Comparison of ENCODE assay signal across 8 cellular contexts in genomic region chr3:124688580-124689454, GRCh38. TPM values are rescaled to one million over a fixed set of nuclear protein-coding genes. Genes with fewer than 3 reads are reported as not detected.
DNase-seq lines count a peak whose midpoint lies in the region; ATAC-seq and TF ChIP-seq lines count a peak whose summit lies in the region.

No MANE protein-coding gene starts in this region.

- CTCF ChIA-PET in PC-9 (lab: Charles Lee) = interaction anchor here (0.7 to 1.6 kb wide), 6 partner anchors 62 to 701 kb away, joined by 3 to 17 read pairs (median 4); no protein-coding TSS in a partner anchor

- no peaks in the 10 kb centered on the region for H3K4me1 ChIP-seq in PC-9 (replicated peaks; ENCODE audit: insufficient read depth)
- no peaks in the 10 kb centered on the region for H3K4me1 ChIP-seq in fibroblast of lung (ENCODE audit: control insufficient read depth, extremely low read depth, insufficient read depth, low read length)

- H3K27me3 ChIP-seq in PC-9 (ENCODE audit: insufficient read depth, low read depth) (peaks cover 5% of the 10 kb centered on the region; the same call in 1 of the 2 replicates), fibroblast of lung (ENCODE audit: control insufficient read depth, insufficient read depth, low read length) (no peaks in the 10 kb centered on the region), neural cell (ENCODE audit: insufficient read depth, low read depth, low read length) (no peaks in the 10 kb centered on the region)

- no peaks in the 10 kb centered on the region for H3K9me2 ChIP-seq in PC-9 (ENCODE audit: insufficient read depth)
- H3K9me2 ChIP-seq in neural cell (ENCODE audit: insufficient read depth, low read length) = no peaks in the 10 kb centered on the region

- H3K9ac ChIP-seq in fibroblast of lung (ENCODE audit: insufficient read depth, low read length) (no peak overlapping the region), neural cell (ENCODE audit: low read length) (no peak overlapping the region)

- no peak overlapping the region for H3K27ac Mint-ChIP-seq in activated T-cell treated with anti-CD3 and anti-CD28 coated beads, Interleukin-2, amount 50 U/mL, for 24 hours

- H4K20me1 ChIP-seq in PC-9 (ENCODE audit: insufficient read depth) = no peaks in the 10 kb centered on the region
- no peaks in the 10 kb centered on the region for H4K20me1 ChIP-seq in fibroblast of lung (ENCODE audit: control insufficient read depth, extremely low read depth, insufficient read depth, low read length)
- H4K20me1 ChIP-seq in neural cell (ENCODE audit: insufficient read depth) = no peaks in the 10 kb centered on the region

- H3K27ac ChIP-seq in PC-9 = no peak overlapping the region
- no peak overlapping the region for H3K27ac ChIP-seq in fibroblast of lung (ENCODE audit: insufficient read depth, low read length)
- no peak overlapping the region for H3K27ac ChIP-seq in neural cell (ENCODE audit: low read length)

- no peak overlapping the region for H2AFZ ChIP-seq in PC-9
- no peak overlapping the region for H2AFZ ChIP-seq in fibroblast of lung (ENCODE audit: low read length)
- no peak overlapping the region for H2AFZ ChIP-seq in neural cell (ENCODE audit: low read depth, low read length)

- peak; percentile 60 for DNase-seq in G401 (ENCODE audit: low spot score)
- DNase-seq in HuH-7 (ENCODE audit: low spot score) = peak; percentile 80
- peak; percentile 57 to 81 for DNase-seq in PC-9
- DNase-seq in activated T-cell treated with anti-CD3 and anti-CD28 coated beads, Interleukin-2, amount 50 U/mL, for 24 hours = peak; percentile 78
- DNase-seq in fibroblast of lung (ENCODE audit: low read depth in 2 of 2) = peak; percentile 60 to 81
- DNase-seq in stimulated activated naive CD8-positive, alpha-beta T cell treated with anti-CD3 and anti-CD28 coated beads, Interleukin-15, Interleukin-2, amounts not matched to agents 100 U/mL and 50 U/mL, for 24 hours = peak; percentile 81

- peak; percentile 85 for ATAC-seq in stimulated activated naive CD8-positive, alpha-beta T cell treated with anti-CD3 and anti-CD28 coated beads, Interleukin-15, Interleukin-2, amounts not matched to agents 100 U/mL and 50 U/mL, for 24 hours
- ATAC-seq in HG03095 (IDR thresholded peaks at IDR 0.05; ENCODE audit: unreplicated experiment) = no peak

- in situ Hi-C loops in G401 (cut with HindIII; ENCODE audit: low sequenced_read_pairs) = no loop called here

- TF ChIP-seq CTCF in PC-9 (conservative IDR thresholded peaks at IDR 0.05) (peak; percentile 89), fibroblast of lung (conservative IDR thresholded peaks at IDR 0.05 in 1 of 2, IDR thresholded peaks at IDR 0.05 in 1 of 2; ENCODE audit: low read depth in 1 of 2, low read length in 2 of 2) (peak; percentile 75 to 79), neural cell (IDR thresholded peaks at IDR 0.05; ENCODE audit: poor library complexity, severe bottlenecking) (peak; percentile 61)

- BruUV-seq in PC-9 (replicated peaks; lab: Mats Ljungman, UMichigan) = no TSS peak

- H3K4me3 ChIP-seq in PC-9 (no peak overlapping the region), fibroblast of lung (replicated peaks in 1 of 4; ENCODE audit: control extremely low read depth in 1 of 4, insufficient read depth in 1 of 4, low read depth in 3 of 4, low read length in 4 of 4) (no peak overlapping the region), neural cell (ENCODE audit: low read length) (no peak overlapping the region)

- peaks cover 11% of the 10 kb centered on the region for H3K4me1 Mint-ChIP-seq in activated T-cell treated with anti-CD3 and anti-CD28 coated beads, Interleukin-2, amount 50 U/mL, for 24 hours (ENCODE audit: low read depth)

- H3K36me3 ChIP-seq in PC-9 (ENCODE audit: low read depth) (no peaks in the 10 kb centered on the region), fibroblast of lung (ENCODE audit: control insufficient read depth, insufficient read depth, low read length) (no peaks in the 10 kb centered on the region), neural cell (ENCODE audit: insufficient read depth, low read length) (no peaks in the 10 kb centered on the region)

- H3K9me3 ChIP-seq in PC-9 (ENCODE audit: insufficient read depth, low read depth) = no peaks in the 10 kb centered on the region
- no peaks in the 10 kb centered on the region for H3K9me3 ChIP-seq in fibroblast of lung (ENCODE audit: control insufficient read depth, insufficient read depth, low read depth, low read length)
- H3K9me3 ChIP-seq in neural cell (ENCODE audit: low read length) = no peaks in the 10 kb centered on the region

- H3F3A ChIP-seq in PC-9 (ENCODE audit: insufficient read depth, low read depth) (no peaks in the 10 kb centered on the region), neural cell (ENCODE audit: insufficient read depth, low read length, poor library complexity, severe bottlenecking) (no peaks in the 10 kb centered on the region)

- no peaks in the 10 kb centered on the region for H3K9me3 Mint-ChIP-seq in activated T-cell treated with anti-CD3 and anti-CD28 coated beads, Interleukin-2, amount 50 U/mL, for 24 hours

- H3K79me2 ChIP-seq in PC-9 (ENCODE audit: low read depth) = no peaks in the 10 kb centered on the region
- H3K79me2 ChIP-seq in fibroblast of lung (ENCODE audit: control insufficient read depth, insufficient read depth, low read length) = no peaks in the 10 kb centered on the region
- no peaks in the 10 kb centered on the region for H3K79me2 ChIP-seq in neural cell (replicated peaks; ENCODE audit: insufficient read depth, low read length)

- H3K4me3 Mint-ChIP-seq in activated T-cell treated with anti-CD3 and anti-CD28 coated beads, Interleukin-2, amount 50 U/mL, for 24 hours = no peak overlapping the region

- H3K4me2 ChIP-seq in PC-9 (no peak overlapping the region), fibroblast of lung (ENCODE audit: extremely low read depth, insufficient read depth, low read length) (no peak overlapping the region), neural cell (ENCODE audit: low read length) (no peak overlapping the region)

- peaks cover 33% of the 10 kb centered on the region for H3K27me3 Mint-ChIP-seq in activated T-cell treated with anti-CD3 and anti-CD28 coated beads, Interleukin-2, amount 50 U/mL, for 24 hours

- intact Hi-C loops in PC-9 (cut with micrococcal nuclease; ENCODE audit: unreplicated experiment) = loop anchor here (1.0 to 5.0 kb wide), 6 partner anchors 69 to 893 kb away; no protein-coding TSS in a partner anchor

- POLR2A ChIA-PET in PC-9 (lab: Charles Lee; ENCODE audit: unreplicated experiment) = interaction anchor here (0.5 to 0.6 kb wide), 2 partner anchors 19 to 582 kb away, joined by 3 to 8 read pairs; no protein-coding TSS in a partner anchor

- no peak for TF ChIP-seq EP300 in neural cell (conservative IDR thresholded peaks at IDR 0.05; ENCODE audit: poor library complexity, severe bottlenecking)

- no peaks in the 10 kb centered on the region for H3K36me3 Mint-ChIP-seq in activated T-cell treated with anti-CD3 and anti-CD28 coated beads, Interleukin-2, amount 50 U/mL, for 24 hours (ENCODE audit: low read depth)

- TF ChIP-seq RAD21 in neural cell (conservative IDR thresholded peaks at IDR 0.05) = peak; percentile 43

TF ChIP-seq in neural cell, 6 proteins besides CTCF, POLR2A, EP300 and RAD21:
- peak; percentile 58 for TF ChIP-seq SMC3 (conservative IDR thresholded peaks at IDR 0.05; ENCODE audit: poor library complexity)
- no peak for TF ChIP-seq TAF1 (IDR thresholded peaks at IDR 0.05; ENCODE audit: low read depth)

RNA-seq across cellular contexts. Expression of gene UMPS, which starts 41.4 kb away (rescaled TPM):
- 53.5 and 54.2 TPM in 2 replicates for total RNA-seq in G401 (2014; rRNA removed; shearing (Covaris generic))
- total RNA-seq in PC-9 (2021) (35.6 and 61.8 TPM in 2 replicates), fibroblast of lung (21.6 and 23.1 TPM in 2 replicates)
- polyA plus RNA-seq in fibroblast of lung (25.0 and 34.3 TPM in 2 replicates), neural cell (22.5 and 30.0 TPM in 2 replicates)
- 17.8 and 25.4 TPM in 2 replicates for polyA plus RNA-seq in fibroblast of lung (2012)
- polyA minus RNA-seq in fibroblast of lung (ENCODE audit: low replicate concordance) (7.5 and 10.1 TPM in 2 replicates), neural cell (45.3 and 50.9 TPM in 2 replicates)
